ENCODE assay signal across 2 cellular contexts in the genomic region with DNA sequence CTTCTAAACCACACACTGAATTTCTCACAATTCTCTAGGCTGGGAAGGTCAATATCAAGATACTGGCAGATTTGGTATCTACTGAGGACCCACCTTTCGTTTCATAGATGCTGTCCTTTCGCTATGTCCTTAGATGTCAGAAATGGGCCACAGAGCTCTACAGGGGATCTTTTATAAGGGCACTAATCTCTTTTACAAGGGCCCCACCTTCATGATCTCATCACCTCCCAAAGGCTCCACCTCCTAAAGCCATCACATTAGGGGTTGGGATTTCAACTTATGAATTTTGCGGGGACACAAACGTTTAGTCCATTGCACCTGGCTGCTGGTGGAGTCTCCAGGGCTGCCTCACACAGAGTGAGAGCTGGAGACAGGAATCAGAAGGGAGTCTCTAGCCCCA.
TF ChIP-seq lines count a peak whose summit lies in the region.

No MANE protein-coding gene starts in this region.

TF ChIP-seq in liver, 16 proteins besides CTCF, POLR2A, EP300 and RAD21 (continued from another document):
- TF ChIP-seq NR2F2 (IDR thresholded peaks at IDR 0.05): no peak
- TF ChIP-seq, protein P1, sequence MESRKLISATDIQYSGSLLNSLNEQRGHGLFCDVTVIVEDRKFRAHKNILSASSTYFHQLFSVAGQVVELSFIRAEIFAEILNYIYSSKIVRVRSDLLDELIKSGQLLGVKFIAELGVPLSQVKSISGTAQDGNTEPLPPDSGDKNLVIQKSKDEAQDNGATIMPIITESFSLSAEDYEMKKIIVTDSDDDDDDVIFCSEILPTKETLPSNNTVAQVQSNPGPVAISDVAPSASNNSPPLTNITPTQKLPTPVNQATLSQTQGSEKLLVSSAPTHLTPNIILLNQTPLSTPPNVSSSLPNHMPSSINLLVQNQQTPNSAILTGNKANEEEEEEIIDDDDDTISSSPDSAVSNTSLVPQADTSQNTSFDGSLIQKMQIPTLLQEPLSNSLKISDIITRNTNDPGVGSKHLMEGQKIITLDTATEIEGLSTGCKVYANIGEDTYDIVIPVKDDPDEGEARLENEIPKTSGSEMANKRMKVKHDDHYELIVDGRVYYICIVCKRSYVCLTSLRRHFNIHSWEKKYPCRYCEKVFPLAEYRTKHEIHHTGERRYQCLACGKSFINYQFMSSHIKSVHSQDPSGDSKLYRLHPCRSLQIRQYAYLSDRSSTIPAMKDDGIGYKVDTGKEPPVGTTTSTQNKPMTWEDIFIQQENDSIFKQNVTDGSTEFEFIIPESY (IDR thresholded peaks at IDR 0.05): no peak
- TF ChIP-seq HNF4G (IDR thresholded peaks at IDR 0.05): no peak
- no peak for TF ChIP-seq SP1 (IDR thresholded peaks at IDR 0.05)
- TF ChIP-seq YY1 (IDR thresholded peaks at IDR 0.05): no peak
- TF ChIP-seq EGR1 (IDR thresholded peaks at IDR 0.05; ENCODE audit: low read depth in 2 of 2): no peak
- TF ChIP-seq, protein P2, sequence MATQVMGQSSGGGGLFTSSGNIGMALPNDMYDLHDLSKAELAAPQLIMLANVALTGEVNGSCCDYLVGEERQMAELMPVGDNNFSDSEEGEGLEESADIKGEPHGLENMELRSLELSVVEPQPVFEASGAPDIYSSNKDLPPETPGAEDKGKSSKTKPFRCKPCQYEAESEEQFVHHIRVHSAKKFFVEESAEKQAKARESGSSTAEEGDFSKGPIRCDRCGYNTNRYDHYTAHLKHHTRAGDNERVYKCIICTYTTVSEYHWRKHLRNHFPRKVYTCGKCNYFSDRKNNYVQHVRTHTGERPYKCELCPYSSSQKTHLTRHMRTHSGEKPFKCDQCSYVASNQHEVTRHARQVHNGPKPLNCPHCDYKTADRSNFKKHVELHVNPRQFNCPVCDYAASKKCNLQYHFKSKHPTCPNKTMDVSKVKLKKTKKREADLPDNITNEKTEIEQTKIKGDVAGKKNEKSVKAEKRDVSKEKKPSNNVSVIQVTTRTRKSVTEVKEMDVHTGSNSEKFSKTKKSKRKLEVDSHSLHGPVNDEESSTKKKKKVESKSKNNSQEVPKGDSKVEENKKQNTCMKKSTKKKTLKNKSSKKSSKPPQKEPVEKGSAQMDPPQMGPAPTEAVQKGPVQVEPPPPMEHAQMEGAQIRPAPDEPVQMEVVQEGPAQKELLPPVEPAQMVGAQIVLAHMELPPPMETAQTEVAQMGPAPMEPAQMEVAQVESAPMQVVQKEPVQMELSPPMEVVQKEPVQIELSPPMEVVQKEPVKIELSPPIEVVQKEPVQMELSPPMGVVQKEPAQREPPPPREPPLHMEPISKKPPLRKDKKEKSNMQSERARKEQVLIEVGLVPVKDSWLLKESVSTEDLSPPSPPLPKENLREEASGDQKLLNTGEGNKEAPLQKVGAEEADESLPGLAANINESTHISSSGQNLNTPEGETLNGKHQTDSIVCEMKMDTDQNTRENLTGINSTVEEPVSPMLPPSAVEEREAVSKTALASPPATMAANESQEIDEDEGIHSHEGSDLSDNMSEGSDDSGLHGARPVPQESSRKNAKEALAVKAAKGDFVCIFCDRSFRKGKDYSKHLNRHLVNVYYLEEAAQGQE (IDR thresholded peaks at IDR 0.05): no peak
- no peak for TF ChIP-seq FOXA2 (IDR thresholded peaks at IDR 0.05)
- TF ChIP-seq FOXA1 (IDR thresholded peaks at IDR 0.05): no peak
- no peak for TF ChIP-seq HNF4A (conservative IDR thresholded peaks at IDR 0.05)
- TF ChIP-seq RXRA (IDR thresholded peaks at IDR 0.05): no peak
- no peak for TF ChIP-seq JUND (IDR thresholded peaks at IDR 0.05)
- TF ChIP-seq, protein P3, sequence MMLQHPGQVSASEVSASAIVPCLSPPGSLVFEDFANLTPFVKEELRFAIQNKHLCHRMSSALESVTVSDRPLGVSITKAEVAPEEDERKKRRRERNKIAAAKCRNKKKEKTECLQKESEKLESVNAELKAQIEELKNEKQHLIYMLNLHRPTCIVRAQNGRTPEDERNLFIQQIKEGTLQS (IDR thresholded peaks at IDR 0.05): no peak

TF ChIP-seq in SK-N-SH, 30 proteins besides CTCF, POLR2A, EP300 and RAD21 (continued from another document):
- TF ChIP-seq, protein P4, sequence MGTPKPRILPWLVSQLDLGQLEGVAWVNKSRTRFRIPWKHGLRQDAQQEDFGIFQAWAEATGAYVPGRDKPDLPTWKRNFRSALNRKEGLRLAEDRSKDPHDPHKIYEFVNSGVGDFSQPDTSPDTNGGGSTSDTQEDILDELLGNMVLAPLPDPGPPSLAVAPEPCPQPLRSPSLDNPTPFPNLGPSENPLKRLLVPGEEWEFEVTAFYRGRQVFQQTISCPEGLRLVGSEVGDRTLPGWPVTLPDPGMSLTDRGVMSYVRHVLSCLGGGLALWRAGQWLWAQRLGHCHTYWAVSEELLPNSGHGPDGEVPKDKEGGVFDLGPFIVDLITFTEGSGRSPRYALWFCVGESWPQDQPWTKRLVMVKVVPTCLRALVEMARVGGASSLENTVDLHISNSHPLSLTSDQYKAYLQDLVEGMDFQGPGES (IDR thresholded peaks at IDR 0.05; ENCODE audit: low read depth, low read length): no peak
- TF ChIP-seq FOXJ3 (CRISPR knock-in tag; IDR thresholded peaks at IDR 0.05) (no peak), SIN3A (IDR thresholded peaks at IDR 0.05; ENCODE audit: borderline replicate concordance, low read depth, low read length) (no peak)
